ENCODE assay signal across 11 cellular contexts in the genomic region with DNA sequence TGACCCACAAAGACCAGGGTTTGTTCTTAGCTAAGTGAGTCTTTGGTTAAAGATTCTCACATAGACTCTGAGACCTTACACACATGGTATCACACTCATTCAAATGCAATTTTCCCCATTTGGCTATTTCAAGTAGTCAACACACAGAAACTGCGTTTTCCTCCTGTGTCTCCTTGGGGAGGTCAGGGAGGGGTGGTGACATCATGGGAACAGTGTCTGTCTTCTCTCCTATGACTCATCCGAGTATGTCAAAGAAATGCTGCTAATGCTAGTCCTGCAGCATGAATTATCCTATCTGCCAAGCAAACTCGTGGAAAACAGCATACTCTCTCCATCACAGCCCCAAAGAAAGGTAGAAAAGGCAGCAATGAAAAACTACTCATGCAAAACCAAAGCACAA.
DNase-seq lines count a peak whose midpoint lies in the region; ATAC-seq lines count a peak whose summit lies in the region.
"Had no signal": no experiment of that assay in that cellular context is flagged by ENCODE, and none has a peak within 500 bp of the region (broad histone marks: within the 10 kb centered on the region; RNA-seq: fewer than 3 reads in every experiment).

No MANE protein-coding gene starts in this region.

- peak overlapping the region; percentile 9 for H3K27ac ChIP-seq in trophoblast cell (ENCODE audit: low read depth, low read length)

- DNase-seq in DMS53 treated with DMSO at 0.1 percent for 48 hours (lab: John Stamatoyannopoulos, UW; ENCODE audit: unreplicated experiment) = peak; percentile 65
- peak; percentile 29 for DNase-seq in RKO (ENCODE audit: low spot score)
- DNase-seq in fibroblast of the conjunctiva (ENCODE audit: low read depth) = peak; percentile 61
- DNase-seq in trophoblast cell = peak; percentile 86 to 90
- DNase-seq in activated effector memory CD4-positive, alpha-beta T cell treated with anti-CD3 and anti-CD28 coated beads, Interleukin-2, amount 50 U/mL, for 16 hours = no peak
- no peak for DNase-seq in KG1 (lab: John Stamatoyannopoulos, UW)
- DNase-seq in HUDEP-2 (lab: John Stamatoyannopoulos, UW; ENCODE audit: unreplicated experiment in 76 of 76) = no peak
- DNase-seq: activated naive CD8-positive, alpha-beta T cell treated with anti-CD3 and anti-CD28 coated beads, Interleukin-2, amount 10 ng/mL, durations not matched to agents 7 days and 5 days; H7; T-helper 2 cell had no signal

- peaks cover 6 to 8% of the 10 kb centered on the region in 2 experiments for H3K4me1 ChIP-seq in trophoblast cell (ENCODE audit: control insufficient read depth in 1 of 2, insufficient read depth in 2 of 2, low read length in 2 of 2)

- no peaks in the 10 kb centered on the region for H3K9me3 ChIP-seq in trophoblast cell (ENCODE audit: insufficient read depth, low read depth, low read length)

- H3K9ac ChIP-seq in trophoblast cell (ENCODE audit: low read length) = no peak overlapping the region

- H3K36me3 ChIP-seq in trophoblast cell (ENCODE audit: control insufficient read depth in 1 of 2, insufficient read depth in 2 of 2, low read length in 2 of 2) = no peaks in the 10 kb centered on the region

- H2BK12ac ChIP-seq in trophoblast cell (ENCODE audit: low read length) = no peak overlapping the region

- no peak overlapping the region for H4K91ac ChIP-seq in trophoblast cell (ENCODE audit: low read depth, low read length)

- no peak overlapping the region for H3K4me3 ChIP-seq in trophoblast cell (ENCODE audit: low read depth, low read length)

- no peaks in the 10 kb centered on the region for H3K79me1 ChIP-seq in trophoblast cell (ENCODE audit: low read length)

- H3K27me3 ChIP-seq in trophoblast cell (ENCODE audit: insufficient read depth, low read length) = no peaks in the 10 kb centered on the region

- H2AFZ ChIP-seq in trophoblast cell (ENCODE audit: insufficient read depth, low read length, poor library complexity) = no peak overlapping the region

- H3K18ac ChIP-seq in trophoblast cell (ENCODE audit: low read length) = no peak overlapping the region

- H4K12ac ChIP-seq in trophoblast cell (ENCODE audit: low read depth, low read length) = no peak overlapping the region

- H3K4me2 ChIP-seq in trophoblast cell (ENCODE audit: low read length) = no peak overlapping the region

- ATAC-seq in GM18868 (IDR thresholded peaks at IDR 0.05; ENCODE audit: unreplicated experiment) = no peak

- no peak overlapping the region for H2BK120ac ChIP-seq in trophoblast cell (ENCODE audit: insufficient read depth, low read length, poor library complexity)

- H2AK5ac ChIP-seq in trophoblast cell (ENCODE audit: low read length) = no peak overlapping the region

- H4K8ac ChIP-seq in trophoblast cell (ENCODE audit: low read depth, low read length) = no peak overlapping the region

- H2BK5ac ChIP-seq in trophoblast cell (ENCODE audit: low read depth, low read length, poor library complexity) = no peak overlapping the region

- H3K23ac ChIP-seq in trophoblast cell (ENCODE audit: low read length) = no peak overlapping the region

- no peaks in the 10 kb centered on the region for H3K79me2 ChIP-seq in trophoblast cell (ENCODE audit: control insufficient read depth, insufficient read depth, low read length, poor library complexity)

- WGBS in trophoblast cell (ENCODE audit: extremely low coverage, insufficient coverage, insufficient read length) = no CpG with 5 or more reads among the region's 3 CpGs

- H3K4ac ChIP-seq in trophoblast cell (ENCODE audit: low read depth, low read length) = no peak overlapping the region

- no peak overlapping the region for H3K14ac ChIP-seq in trophoblast cell (ENCODE audit: low read length)

Comparison
In these comparisons a context has a peak if more than half of its experiments do, and no peak if none do; other contexts are left out.
1. DNase-seq: peak in DMS53 treated with DMSO at 0.1 percent for 48 hours (single experiment), RKO (single experiment), fibroblast of the conjunctiva (single experiment) and trophoblast cell (2 of 2); none in activated effector memory CD4-positive, alpha-beta T cell treated with anti-CD3 and anti-CD28 coated beads, Interleukin-2, amount 50 U/mL, for 16 hours (single experiment), KG1 (single experiment) and HUDEP-2 (0 of 76).